Comparison of ENCODE assay signal across 23 cellular contexts in genomic region chr9:115084157-115084556, GRCh38. TPM values are rescaled to one million over a fixed set of nuclear protein-coding genes. Genes with fewer than 3 reads are reported as not detected.
"Had no signal": no experiment of that assay in that cellular context is flagged by ENCODE, and none has a peak within 500 bp of the region (broad histone marks: within the 10 kb centered on the region; RNA-seq: fewer than 3 reads in every experiment).

No MANE protein-coding gene starts in this region.

- FAIRE-seq: colon, islet of Langerhans, pancreas had no signal

- H3K27ac ChIP-seq: dorsolateral prefrontal cortex, heart right ventricle, lower lobe of right lung, pancreas, right lobe of liver, stomach, thyroid gland had no signal

- H3K27me3 ChIP-seq: dorsolateral prefrontal cortex, heart right ventricle, pancreas, right lobe of liver, stomach, thyroid gland had no signal

- DNase-seq: dorsolateral prefrontal cortex; effector CD4-positive, alpha-beta T cell; foreskin melanocyte; glutamatergic neuron; heart right ventricle; hippocampal formation; left ventricle myocardium superior; lower lobe of right lung; naive thymus-derived CD8-positive, alpha-beta T cell; nephron progenitor cell; occipital lobe; pancreas; right lobe of liver; stimulated activated CD4-positive, alpha-beta T cell treated with anti-CD3 and anti-CD28 coated beads, Interleukin-12 subunit alpha, Interleukin-12 subunit beta, amount 100 ng/mL, for 4 hours; stimulated activated CD4-positive, alpha-beta T cell treated with anti-CD3 and anti-CD28 coated beads, Interleukin-1b, Interleukin-23, amount 100 ng/mL, for 48 hours; stimulated activated CD4-positive, alpha-beta T cell treated with anti-CD3 and anti-CD28 coated beads, Interleukin-4, amount 100 ng/mL, for 1 hour; stimulated activated CD8-positive, alpha-beta memory T cell treated with anti-CD3 and anti-CD28 coated beads, Interleukin-4, amount 100 ng/mL, for 48 hours; stimulated activated naive CD4-positive, alpha-beta T cell; stomach; thyroid gland had no signal

- H3K9me3 ChIP-seq: heart right ventricle, lower lobe of right lung, pancreas, right lobe of liver, stomach, thyroid gland had no signal

- ATAC-seq: heart right ventricle; left ventricle myocardium superior; lower lobe of right lung; naive thymus-derived CD8-positive, alpha-beta T cell; pancreas; right lobe of liver had no signal

- H3K4me1 ChIP-seq: heart right ventricle, lower lobe of right lung, pancreas, thyroid gland had no signal

- H3K36me3 ChIP-seq: lower lobe of right lung, pancreas, right lobe of liver, thyroid gland had no signal

- H3K4me3 ChIP-seq: dorsolateral prefrontal cortex, heart right ventricle, lower lobe of right lung, pancreas, right lobe of liver, smooth muscle cell, stomach, thyroid gland had no signal

RNA-seq across cellular contexts. Expression of gene TNC, which starts 33.8 kb away (rescaled TPM):
- total RNA-seq: naive thymus-derived CD8-positive, alpha-beta T cell had no signal
- polyA plus RNA-seq: naive thymus-derived CD8-positive, alpha-beta T cell had no signal
